ENCODE assay signal across 2 cellular contexts in the genomic region with DNA sequence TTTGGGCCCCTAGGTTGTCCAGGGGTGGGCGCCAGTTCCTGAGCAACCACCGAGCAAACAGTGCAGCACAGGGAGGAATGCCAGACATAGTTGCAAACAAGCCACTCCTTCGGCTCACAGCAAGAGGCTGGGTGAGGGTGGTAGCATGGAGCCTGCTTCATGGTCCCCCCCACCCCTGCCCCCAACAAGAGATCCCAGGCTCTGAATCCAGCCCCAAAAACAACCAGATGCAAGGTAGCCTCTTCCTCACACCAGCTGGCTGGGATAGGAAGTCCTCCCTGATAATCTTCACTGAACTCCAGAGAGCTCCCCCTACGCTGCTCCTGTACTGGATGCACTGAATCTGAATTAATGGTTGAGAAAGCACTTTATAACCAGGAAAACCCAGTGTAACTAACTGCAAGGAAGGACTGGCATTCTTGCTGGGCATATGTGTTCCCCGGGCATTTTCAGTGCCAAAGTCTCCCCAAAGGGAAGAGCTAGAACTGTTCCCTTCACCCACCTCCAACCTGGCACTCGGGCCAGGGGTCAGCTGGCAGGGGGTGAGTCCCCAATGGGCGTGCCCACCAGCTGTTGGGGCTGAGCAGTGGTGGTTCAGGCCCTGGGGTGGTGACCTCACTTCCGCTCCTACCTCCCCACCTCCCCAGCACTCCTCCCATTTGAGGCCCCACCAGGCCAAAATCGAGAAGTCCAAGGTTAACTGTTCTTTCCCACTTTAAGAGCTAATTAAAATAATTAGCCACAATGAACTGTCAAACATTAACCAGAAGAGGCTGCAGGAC.
TF ChIP-seq lines count a peak whose summit lies in the region.

No MANE protein-coding gene starts in this region.

TF ChIP-seq in H1, 55 proteins besides CTCF, POLR2A, EP300 and RAD21 (continued from another document):
- TF ChIP-seq, protein P1, sequence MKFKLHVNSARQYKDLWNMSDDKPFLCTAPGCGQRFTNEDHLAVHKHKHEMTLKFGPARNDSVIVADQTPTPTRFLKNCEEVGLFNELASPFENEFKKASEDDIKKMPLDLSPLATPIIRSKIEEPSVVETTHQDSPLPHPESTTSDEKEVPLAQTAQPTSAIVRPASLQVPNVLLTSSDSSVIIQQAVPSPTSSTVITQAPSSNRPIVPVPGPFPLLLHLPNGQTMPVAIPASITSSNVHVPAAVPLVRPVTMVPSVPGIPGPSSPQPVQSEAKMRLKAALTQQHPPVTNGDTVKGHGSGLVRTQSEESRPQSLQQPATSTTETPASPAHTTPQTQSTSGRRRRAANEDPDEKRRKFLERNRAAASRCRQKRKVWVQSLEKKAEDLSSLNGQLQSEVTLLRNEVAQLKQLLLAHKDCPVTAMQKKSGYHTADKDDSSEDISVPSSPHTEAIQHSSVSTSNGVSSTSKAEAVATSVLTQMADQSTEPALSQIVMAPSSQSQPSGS (IDR thresholded peaks at IDR 0.05; ENCODE audit: low read length): no peak
- no peak for TF ChIP-seq NRF1 (IDR thresholded peaks at IDR 0.05; ENCODE audit: low read depth, low read length)
- TF ChIP-seq SIX5 (IDR thresholded peaks at IDR 0.05; ENCODE audit: low read depth, low read length): no peak
- no peak for TF ChIP-seq KDM5A (IDR thresholded peaks at IDR 0.05; ENCODE audit: low read length)
- no peak for TF ChIP-seq GTF2F1 (IDR thresholded peaks at IDR 0.05; ENCODE audit: borderline replicate concordance, low read depth, low read length)
- no peak for TF ChIP-seq GABPA (IDR thresholded peaks at IDR 0.05; ENCODE audit: borderline replicate concordance, insufficient read depth, low read length)
- no peak for TF ChIP-seq SIN3A (conservative IDR thresholded peaks at IDR 0.05 in 1 of 2, IDR thresholded peaks at IDR 0.05 in 1 of 2; ENCODE audit: low read depth in 1 of 2, low read length in 2 of 2)
- no peak for TF ChIP-seq TAF7 (optimal IDR thresholded peaks at IDR 0.05; ENCODE audit: borderline replicate concordance, low read depth, low read length)
- no peak for TF ChIP-seq POU5F1 (IDR thresholded peaks at IDR 0.05; ENCODE audit: low read depth, low read length)
- TF ChIP-seq, protein P2, sequence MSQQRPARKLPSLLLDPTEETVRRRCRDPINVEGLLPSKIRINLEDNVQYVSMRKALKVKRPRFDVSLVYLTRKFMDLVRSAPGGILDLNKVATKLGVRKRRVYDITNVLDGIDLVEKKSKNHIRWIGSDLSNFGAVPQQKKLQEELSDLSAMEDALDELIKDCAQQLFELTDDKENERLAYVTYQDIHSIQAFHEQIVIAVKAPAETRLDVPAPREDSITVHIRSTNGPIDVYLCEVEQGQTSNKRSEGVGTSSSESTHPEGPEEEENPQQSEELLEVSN (IDR thresholded peaks at IDR 0.05): no peak
- TF ChIP-seq, protein P3, sequence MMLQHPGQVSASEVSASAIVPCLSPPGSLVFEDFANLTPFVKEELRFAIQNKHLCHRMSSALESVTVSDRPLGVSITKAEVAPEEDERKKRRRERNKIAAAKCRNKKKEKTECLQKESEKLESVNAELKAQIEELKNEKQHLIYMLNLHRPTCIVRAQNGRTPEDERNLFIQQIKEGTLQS (IDR thresholded peaks at IDR 0.05; ENCODE audit: insufficient read depth, low read depth, low read length): no peak
- no peak for TF ChIP-seq SP4 (IDR thresholded peaks at IDR 0.05; ENCODE audit: low read length)

TF ChIP-seq in HEK293T, 16 proteins besides CTCF, POLR2A, EP300 and RAD21 (continued from another document):
- TF ChIP-seq, protein P4, sequence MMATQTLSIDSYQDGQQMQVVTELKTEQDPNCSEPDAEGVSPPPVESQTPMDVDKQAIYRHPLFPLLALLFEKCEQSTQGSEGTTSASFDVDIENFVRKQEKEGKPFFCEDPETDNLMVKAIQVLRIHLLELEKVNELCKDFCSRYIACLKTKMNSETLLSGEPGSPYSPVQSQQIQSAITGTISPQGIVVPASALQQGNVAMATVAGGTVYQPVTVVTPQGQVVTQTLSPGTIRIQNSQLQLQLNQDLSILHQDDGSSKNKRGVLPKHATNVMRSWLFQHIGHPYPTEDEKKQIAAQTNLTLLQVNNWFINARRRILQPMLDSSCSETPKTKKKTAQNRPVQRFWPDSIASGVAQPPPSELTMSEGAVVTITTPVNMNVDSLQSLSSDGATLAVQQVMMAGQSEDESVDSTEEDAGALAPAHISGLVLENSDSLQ (IDR thresholded peaks at IDR 0.05): no peak
- TF ChIP-seq L3MBTL2 (conservative IDR thresholded peaks at IDR 0.05) (no peak), HDGF (IDR thresholded peaks at IDR 0.05; ENCODE audit: borderline replicate concordance) (no peak), NFRKB (IDR thresholded peaks at IDR 0.05) (no peak)
